10 cellular contexts compared by ENCODE assay signal in genomic region chr1:61053281-61053711, GRCh38. TPM values are rescaled to one million over a fixed set of nuclear protein-coding genes. Genes with fewer than 3 reads are reported as not detected.
A peak's percentile ranks its signal among the peaks of the same experiment; 100 is the strongest.
DNase-seq lines count a peak whose midpoint lies in the region; ATAC-seq, FAIRE-seq and TF ChIP-seq lines count a peak whose summit lies in the region.
"Had no signal": no experiment of that assay in that cellular context is flagged by ENCODE, and none has a peak within 500 bp of the region (broad histone marks: within the 10 kb centered on the region; RNA-seq: fewer than 3 reads in every experiment).

No MANE protein-coding gene starts in this region.

- no peaks in the 10 kb centered on the region for H3K36me3 Mint-ChIP-seq in activated CD4-positive, alpha-beta T cell treated with anti-CD3 and anti-CD28 coated beads, Interleukin-2, amount 10 ng/mL, durations not matched to agents 24 days and 14 days (ENCODE audit: low read depth)

- peak overlapping the region; percentile 82 for H3K4me3 Mint-ChIP-seq in activated CD4-positive, alpha-beta T cell treated with anti-CD3 and anti-CD28 coated beads, Interleukin-2, amount 10 ng/mL, durations not matched to agents 24 days and 14 days

- H3K9me3 ChIP-seq in body of pancreas: no peaks in the 10 kb centered on the region

- H3K4me3 ChIP-seq in body of pancreas (no peak overlapping the region), lower leg skin (ENCODE audit: low read depth, poor library complexity, severe bottlenecking) (peak overlapping the region; percentile 16)

- H3K9me3 Mint-ChIP-seq in activated CD4-positive, alpha-beta T cell treated with anti-CD3 and anti-CD28 coated beads, Interleukin-2, amount 10 ng/mL, durations not matched to agents 24 days and 14 days: no peaks in the 10 kb centered on the region

- peaks cover 25% of the 10 kb centered on the region for H3K4me1 Mint-ChIP-seq in activated CD4-positive, alpha-beta T cell treated with anti-CD3 and anti-CD28 coated beads, Interleukin-2, amount 10 ng/mL, durations not matched to agents 24 days and 14 days

- intact Hi-C loops in activated CD4-positive, alpha-beta T cell treated with anti-CD3 and anti-CD28 coated beads, Interleukin-2, amount 10 ng/mL, durations not matched to agents 24 days and 14 days (cut with micrococcal nuclease): loop anchor here (5.0 kb wide), 1 partner anchor 279 kb away; no protein-coding TSS in a partner anchor
- intact Hi-C loops in body of pancreas (cut with DNase I): no loop called here
- intact Hi-C loops in lower leg skin (cut with DNase I; ENCODE audit: low total_unique reads): loop anchor here (10.0 kb wide), 1 partner anchor 282 kb away; no protein-coding TSS in a partner anchor

- H3K36me3 ChIP-seq in body of pancreas (replicated peaks in 1 of 2; ENCODE audit: insufficient read depth in 1 of 2, low read depth in 2 of 2): no peaks in the 10 kb centered on the region

- WGBS in body of pancreas, 2 donors: 26 to 27% methylated on average over 6 of the region's 6 CpGs
- WGBS in lower leg skin, 2 donors: 29 to 33% methylated on average over 6 of the region's 6 CpGs

- H3K27me3 Mint-ChIP-seq in activated CD4-positive, alpha-beta T cell treated with anti-CD3 and anti-CD28 coated beads, Interleukin-2, amount 10 ng/mL, durations not matched to agents 24 days and 14 days: peaks cover 68% of the 10 kb centered on the region

- peaks cover 35% of the 10 kb centered on the region for H3K4me1 ChIP-seq in body of pancreas

- TF ChIP-seq CTCF in body of pancreas (IDR thresholded peaks at IDR 0.05): no peak
- TF ChIP-seq CTCF in lower leg skin (IDR thresholded peaks at IDR 0.05): no peak

- no peak for ATAC-seq in body of pancreas
- ATAC-seq: foreskin keratinocyte had no signal

- DNase-seq in activated CD4-positive, alpha-beta T cell treated with anti-CD3 and anti-CD28 coated beads, Interleukin-2, amount 10 ng/mL, durations not matched to agents 24 days and 14 days: no peak
- no peak for DNase-seq in activated CD4-positive, alpha-beta T cell treated with anti-CD3 and anti-CD28 coated beads, Interleukin-2, amount 50 U/mL, for 1 hour
- no peak for DNase-seq in body of pancreas
- DNase-seq in lower leg skin (ENCODE audit: low spot score in 2 of 2): no peak
- no peak for DNase-seq in NCI-H187 (lab: John Stamatoyannopoulos, UW)
- no peak for DNase-seq in GM12892 (ENCODE audit: insufficient read length)
- no peak for DNase-seq in ACHN
- DNase-seq: foreskin keratinocyte, Kasumi-1 had no signal

- no peaks in the 10 kb centered on the region for H3K27me3 ChIP-seq in body of pancreas
- H3K27me3 ChIP-seq: foreskin keratinocyte had no signal

- H3K27ac ChIP-seq in body of pancreas (peak overlapping the region in 3 of 4 donors; percentile 23 to 57 (median 51)), temporal lobe (ENCODE audit: low read depth, low read length) (peak overlapping the region; percentile 33)
- H3K27ac ChIP-seq: foreskin keratinocyte had no signal

- FAIRE-seq in GM12892 (lab: Jason Lieb, UNC): no peak

- TF ChIP-seq POLR2A in body of pancreas (IDR thresholded peaks at IDR 0.05): no peak
- no peak for TF ChIP-seq POLR2A in lower leg skin (IDR thresholded peaks at IDR 0.05)
- TF ChIP-seq POLR2A in GM12892 (IDR thresholded peaks at IDR 0.05; ENCODE audit: low read depth, low read length): no peak

- no peak overlapping the region for H3K27ac Mint-ChIP-seq in activated CD4-positive, alpha-beta T cell treated with anti-CD3 and anti-CD28 coated beads, Interleukin-2, amount 10 ng/mL, durations not matched to agents 24 days and 14 days

- in situ Hi-C loops in ACHN (cut with HindIII; ENCODE audit: low pct_ligation_motif_present, low pct_unique_long_range_greater_than_20kb, low sequenced_read_pairs): no loop called here

RNA-seq across cellular contexts. Expression of gene NFIA, which starts 29.1 kb away (rescaled TPM):
- total RNA-seq in activated CD4-positive, alpha-beta T cell treated with anti-CD3 and anti-CD28 coated beads, Interleukin-2, amount 10 ng/mL, durations not matched to agents 24 days and 14 days: 0.26 and 0.63 TPM in 2 replicates
- 10 to 100 TPM; 21.5 to 32.3 TPM for total RNA-seq in body of pancreas
- total RNA-seq in lower leg skin: 10 to 100 TPM; 26.0 to 32.5 (median 30.3) TPM
- 85.8 TPM for total RNA-seq in temporal lobe
- not detected for polyA plus RNA-seq in GM12892 (2012; ENCODE audit: missing spikeins)

Comparison
In these comparisons a context has a peak if more than half of its experiments do, and no peak if none do; other contexts are left out.
1. RNA of gene NFIA, which starts 29.1 kb away (total RNA-seq): 85.8 TPM in temporal lobe (single experiment), 21.5 to 32.3 TPM in body of pancreas and 26.0 to 32.5 TPM in lower leg skin; 0.26 to 0.63 TPM in activated CD4-positive, alpha-beta T cell treated with anti-CD3 and anti-CD28 coated beads, Interleukin-2, amount 10 ng/mL, durations not matched to agents 24 days and 14 days; every median in the first group is over 10 times any median in the second.